In genomic region chr18:63741769-63742168, GRCh38 we compare ENCODE assay signal across 11 cellular contexts. TPM values are rescaled to one million over a fixed set of nuclear protein-coding genes. Genes with fewer than 3 reads are reported as not detected.
DNase-seq lines count a peak whose midpoint lies in the region; ATAC-seq and TF ChIP-seq lines count a peak whose summit lies in the region.
"Had no signal": no experiment of that assay in that cellular context is flagged by ENCODE, and none has a peak within 500 bp of the region (broad histone marks: within the 10 kb centered on the region; RNA-seq: fewer than 3 reads in every experiment).

No MANE protein-coding gene starts in this region.

- no peaks in the 10 kb centered on the region for H3K36me3 ChIP-seq in hepatocyte (replicated peaks; ENCODE audit: insufficient read depth, low read depth)
- H3K36me3 ChIP-seq: heart right ventricle had no signal

- no peaks in the 10 kb centered on the region for H3K79me2 ChIP-seq in hepatocyte

- WGBS in hepatocyte (ENCODE audit: low lambda C conversion rate, missing lambda C conversion rate) = 66% methylated on average over 4 of the region's 4 CpGs

- ATAC-seq in naive thymus-derived CD8-positive, alpha-beta T cell = no peak
- ATAC-seq in GM18511 (IDR thresholded peaks at IDR 0.05; ENCODE audit: unreplicated experiment) = no peak
- ATAC-seq: heart right ventricle had no signal

- no peak overlapping the region for H3K4me3 Mint-ChIP-seq in naive thymus-derived CD8-positive, alpha-beta T cell
- H3K4me3 Mint-ChIP-seq: activated CD4-positive, alpha-beta memory T cell treated with anti-CD3 and anti-CD28 coated beads for 36 hours had no signal

- no peak overlapping the region for H2AFZ ChIP-seq in hepatocyte

- H3K9me2 ChIP-seq in hepatocyte (replicated peaks; ENCODE audit: insufficient read depth) = no peaks in the 10 kb centered on the region

- H3K9me3 Mint-ChIP-seq in naive thymus-derived CD8-positive, alpha-beta T cell = peaks cover 0 to 11% (median 1%) of the 10 kb centered on the region in 9 donors
- H3K9me3 Mint-ChIP-seq: activated CD4-positive, alpha-beta memory T cell treated with anti-CD3 and anti-CD28 coated beads for 36 hours had no signal

- POLR2A ChIA-PET in naive thymus-derived CD8-positive, alpha-beta T cell (lab: Charles Lee) = no interaction called here

- no peak overlapping the region for H3K27ac ChIP-seq in hepatocyte
- H3K27ac ChIP-seq: heart right ventricle had no signal

- no peaks in the 10 kb centered on the region for H3K4me1 ChIP-seq in hepatocyte (ENCODE audit: insufficient read depth)
- H3K4me1 ChIP-seq: heart right ventricle had no signal

- in situ Hi-C loops in ACHN (cut with HindIII; ENCODE audit: low pct_ligation_motif_present, low pct_unique_long_range_greater_than_20kb, low sequenced_read_pairs) = no loop called here

- peak; percentile 4 for DNase-seq in ACHN
- DNase-seq in HCEC 1CT = peak; percentile 64
- DNase-seq in T1000 (lab: John Stamatoyannopoulos, UW) = peak; percentile 1
- no peak for DNase-seq in hepatocyte (ENCODE audit: low spot score)
- DNase-seq in DMS153 treated with DMSO at 0.1 percent for 48 hours (lab: John Stamatoyannopoulos, UW; ENCODE audit: unreplicated experiment) = no peak
- DNase-seq in naive thymus-derived CD8-positive, alpha-beta T cell = no peak
- no peak for DNase-seq in inferior parietal cortex (ENCODE audit: extremely low spot score)
- DNase-seq: activated CD4-positive, alpha-beta memory T cell treated with anti-CD3 and anti-CD28 coated beads for 36 hours; heart right ventricle; nucleus accumbens had no signal

- peaks cover 0 to 12% (median 0%) of the 10 kb centered on the region in 5 donors for H3K27me3 Mint-ChIP-seq in naive thymus-derived CD8-positive, alpha-beta T cell

- no peaks in the 10 kb centered on the region for H3K36me3 Mint-ChIP-seq in naive thymus-derived CD8-positive, alpha-beta T cell
- H3K36me3 Mint-ChIP-seq: activated CD4-positive, alpha-beta memory T cell treated with anti-CD3 and anti-CD28 coated beads for 36 hours had no signal

- H3K9me3 ChIP-seq in hepatocyte (ENCODE audit: low read depth) = no peaks in the 10 kb centered on the region
- H3K9me3 ChIP-seq: heart right ventricle had no signal

- no peaks in the 10 kb centered on the region for H3K4me1 Mint-ChIP-seq in naive thymus-derived CD8-positive, alpha-beta T cell

- no peak overlapping the region for H3K27ac Mint-ChIP-seq in naive thymus-derived CD8-positive, alpha-beta T cell
- H3K27ac Mint-ChIP-seq: activated CD4-positive, alpha-beta memory T cell treated with anti-CD3 and anti-CD28 coated beads for 36 hours had no signal

- TF ChIP-seq CTCF in hepatocyte (IDR thresholded peaks at IDR 0.05; ENCODE audit: poor library complexity) = peak; percentile 54

- H3K27me3 ChIP-seq in hepatocyte = no peaks in the 10 kb centered on the region
- H3K27me3 ChIP-seq: heart right ventricle had no signal

- H3K4me2 ChIP-seq in hepatocyte = no peak overlapping the region

- no peak overlapping the region for H3K4me3 ChIP-seq in hepatocyte
- H3K4me3 ChIP-seq: heart right ventricle had no signal

- H4K20me1 ChIP-seq in hepatocyte (ENCODE audit: insufficient read depth, poor library complexity, severe bottlenecking) = no peaks in the 10 kb centered on the region

RNA-seq across cellular contexts. Expression of gene SERPINB7, which starts 33.4 kb away (rescaled TPM):
- 0.10 and 0.36 TPM in 2 replicates for total RNA-seq in hepatocyte
- 0.77 and 1.9 TPM in 2 replicates for polyA plus RNA-seq in hepatocyte
- total RNA-seq in naive thymus-derived CD8-positive, alpha-beta T cell = not detected
- polyA plus RNA-seq in naive thymus-derived CD8-positive, alpha-beta T cell = not detected
- total RNA-seq: activated CD4-positive, alpha-beta memory T cell treated with anti-CD3 and anti-CD28 coated beads for 36 hours; heart right ventricle had no signal
- polyA plus RNA-seq: heart right ventricle had no signal

RNA-seq across cellular contexts. Expression of gene SERPINB11, which starts 39.0 kb away (rescaled TPM):
- total RNA-seq in hepatocyte = not detected in 2 replicates
- polyA plus RNA-seq in hepatocyte = not detected in 2 replicates
- total RNA-seq in naive thymus-derived CD8-positive, alpha-beta T cell = not detected
- polyA plus RNA-seq in naive thymus-derived CD8-positive, alpha-beta T cell = not detected
- total RNA-seq: activated CD4-positive, alpha-beta memory T cell treated with anti-CD3 and anti-CD28 coated beads for 36 hours; heart right ventricle had no signal
- polyA plus RNA-seq: heart right ventricle had no signal

Comparison
In these comparisons a context has a peak if more than half of its experiments do, and no peak if none do; other contexts are left out.
1. DNase-seq: peak in ACHN (single experiment), HCEC 1CT (single experiment) and T1000 (single experiment); none in hepatocyte (single experiment), DMS153 treated with DMSO at 0.1 percent for 48 hours (single experiment), naive thymus-derived CD8-positive, alpha-beta T cell (0 of 10) and inferior parietal cortex (single experiment).